8 cellular contexts compared by ENCODE assay signal in the genomic region with DNA sequence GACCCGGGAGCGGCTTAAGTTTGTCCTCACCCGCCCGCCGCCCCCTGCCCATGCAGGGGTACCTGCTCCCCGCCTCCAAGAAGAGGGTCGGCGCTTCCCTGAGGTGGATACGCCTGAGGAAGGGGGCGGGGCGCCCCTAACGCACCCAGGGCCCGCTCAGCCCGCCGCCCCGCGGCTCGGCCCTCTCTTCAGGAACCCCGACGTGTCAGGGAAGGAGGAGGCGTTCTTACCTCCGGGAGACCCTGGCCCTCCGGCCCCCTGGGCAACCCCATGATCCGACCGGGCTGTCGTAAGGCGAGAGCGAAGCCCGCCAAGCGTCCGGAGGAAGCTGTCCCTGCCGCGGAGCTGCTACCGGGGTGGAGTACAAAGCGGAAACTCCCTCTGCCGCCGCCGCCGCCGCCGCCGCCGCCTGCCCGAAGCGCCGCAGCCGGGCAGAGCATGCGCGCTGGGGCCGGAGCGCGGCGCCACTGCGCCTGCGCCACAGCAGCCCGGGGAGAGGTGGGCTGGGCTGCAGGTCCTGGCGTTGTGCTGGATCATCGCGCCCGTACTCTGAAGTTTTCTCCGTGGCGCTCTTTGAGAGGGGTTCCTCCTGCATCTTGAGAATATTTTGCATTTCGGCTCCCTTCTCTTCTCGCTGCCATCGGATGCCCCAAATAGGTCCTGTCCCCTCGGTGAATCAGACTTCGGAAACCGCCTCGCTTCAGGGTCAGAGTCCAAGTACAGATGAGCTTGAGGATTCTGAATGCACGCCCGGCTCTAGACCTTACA. TPM values are rescaled to one million over a fixed set of nuclear protein-coding genes. Genes with fewer than 3 reads are reported as not detected.
DNase-seq lines count a peak whose midpoint lies in the region; ATAC-seq, FAIRE-seq and TF ChIP-seq lines count a peak whose summit lies in the region.

A gene with protein sequence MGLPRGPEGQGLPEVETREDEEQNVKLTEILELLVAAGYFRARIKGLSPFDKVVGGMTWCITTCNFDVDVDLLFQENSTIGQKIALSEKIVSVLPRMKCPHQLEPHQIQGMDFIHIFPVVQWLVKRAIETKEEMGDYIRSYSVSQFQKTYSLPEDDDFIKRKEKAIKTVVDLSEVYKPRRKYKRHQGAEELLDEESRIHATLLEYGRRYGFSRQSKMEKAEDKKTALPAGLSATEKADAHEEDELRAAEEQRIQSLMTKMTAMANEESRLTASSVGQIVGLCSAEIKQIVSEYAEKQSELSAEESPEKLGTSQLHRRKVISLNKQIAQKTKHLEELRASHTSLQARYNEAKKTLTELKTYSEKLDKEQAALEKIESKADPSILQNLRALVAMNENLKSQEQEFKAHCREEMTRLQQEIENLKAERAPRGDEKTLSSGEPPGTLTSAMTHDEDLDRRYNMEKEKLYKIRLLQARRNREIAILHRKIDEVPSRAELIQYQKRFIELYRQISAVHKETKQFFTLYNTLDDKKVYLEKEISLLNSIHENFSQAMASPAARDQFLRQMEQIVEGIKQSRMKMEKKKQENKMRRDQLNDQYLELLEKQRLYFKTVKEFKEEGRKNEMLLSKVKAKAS (minus strand): TSS at position 347 of the 768 bp plus-strand sequence. CDS start 75 bp downstream, at position 272.

- no peak for TF ChIP-seq CTCF in right atrium auricular region (IDR thresholded peaks at IDR 0.05)

- H3K9me3 ChIP-seq in right atrium auricular region, result no peaks in the 10 kb centered on the region

- no peaks in the 10 kb centered on the region for H3K36me3 ChIP-seq in right atrium auricular region

- peaks cover 0 to 33% of the 10 kb centered on the region in 2 donors for H3K4me1 ChIP-seq in right atrium auricular region

- H3K27ac ChIP-seq in angular gyrus (ENCODE audit: low read depth, low read length) (peak within 1 kb of the TSS; percentile 45), right atrium auricular region (peak within 1 kb of the TSS; percentile 89 to 94)

- no peak for FAIRE-seq in urothelium cell line (lab: Jason Lieb, UNC)

- H3K27me3 ChIP-seq in right atrium auricular region, result no peaks in the 10 kb centered on the region

- H3K4me3 ChIP-seq in right atrium auricular region, result peak within 1 kb of the TSS; percentile 85 to 93

- ATAC-seq in GM18498 (IDR thresholded peaks at IDR 0.05; ENCODE audit: unreplicated experiment) (peak; percentile 91), HG02870 (IDR thresholded peaks at IDR 0.05; ENCODE audit: unreplicated experiment) (peak; percentile 83)

- peak; percentile 46 for DNase-seq in NCI-H1694 (lab: John Stamatoyannopoulos, UW)
- DNase-seq in T-helper 2 cell, result peak; percentile 76 to 92 (median 82)
- peak; percentile 73 for DNase-seq in right atrium auricular region (ENCODE audit: low spot score)
- DNase-seq in pulmonary artery endothelial cell (ENCODE audit: low read depth, low spot score), result peak; percentile 37
- peak; percentile 100 for DNase-seq in urothelium cell line (ENCODE audit: low spot score)

RNA-seq across cellular contexts. Expression of the gene that starts here (rescaled TPM):
- total RNA-seq in right atrium auricular region, result 10 to 100 TPM; 17.1 to 18.7 TPM
- 24.9 and 36.7 TPM in 2 replicates for total RNA-seq in pulmonary artery endothelial cell

Comparison
In these comparisons a context has a peak if more than half of its experiments do, and no peak if none do; other contexts are left out.
1. Peak in every context shown above with its lines: DNase-seq, ATAC-seq, H3K4me3 ChIP-seq and H3K27ac ChIP-seq.
2. DNase-seq: peak in every context shown above with its lines; median percentile 100 in urothelium cell line; 82 in T-helper 2 cell; 73 in right atrium auricular region; 46 in NCI-H1694; 37 in pulmonary artery endothelial cell.